Comparison of ENCODE assay signal across 8 cellular contexts in the genomic region with DNA sequence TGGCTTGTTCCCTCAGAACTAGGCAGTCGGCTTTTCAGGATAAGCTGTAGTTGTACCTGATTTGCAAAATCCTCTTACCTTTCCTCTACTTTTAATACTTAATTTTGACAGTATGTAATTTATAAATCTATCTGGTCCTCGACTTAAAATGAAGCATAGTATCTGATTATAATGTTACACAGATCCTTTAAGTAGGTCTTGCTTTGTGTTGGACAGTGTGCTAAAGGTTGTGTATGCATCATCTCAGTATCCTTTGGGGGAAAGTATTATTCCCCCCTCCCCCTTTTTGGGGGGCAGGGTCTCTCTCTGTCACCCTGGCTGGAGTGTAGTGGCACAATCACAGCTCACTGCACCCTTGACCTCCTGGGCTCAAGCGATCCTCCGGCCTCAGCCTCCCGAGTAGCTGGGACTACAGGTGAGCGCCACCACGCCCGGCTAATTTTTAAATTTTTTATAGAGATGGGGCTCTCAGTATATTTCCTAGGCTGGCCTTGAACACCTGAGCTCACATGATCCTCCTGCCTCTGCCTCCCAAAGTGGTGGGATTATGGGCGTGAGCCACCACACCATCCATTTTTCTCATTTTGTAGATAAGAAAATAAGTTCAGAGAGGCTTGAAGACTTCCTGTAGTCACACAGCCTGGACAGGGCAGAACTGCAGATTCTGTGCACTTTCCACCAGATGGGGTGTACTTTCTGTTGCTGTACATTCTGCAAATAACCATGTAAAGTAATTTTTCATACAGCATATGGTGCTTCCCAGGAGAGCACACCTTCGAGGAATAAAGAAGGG.
DNase-seq lines count a peak whose midpoint lies in the region; ATAC-seq and TF ChIP-seq lines count a peak whose summit lies in the region.

No MANE protein-coding gene starts in this region.

- no peaks in the 10 kb centered on the region for H3K9me3 ChIP-seq in HUES48 (ENCODE audit: control insufficient read depth, insufficient read depth, low read length)

- ATAC-seq in central memory CD8-positive, alpha-beta T cell (replicated peaks; ENCODE audit: extremely low read depth, poor library complexity, severe bottlenecking) = no peak
- ATAC-seq in GM18511 (IDR thresholded peaks at IDR 0.05; ENCODE audit: unreplicated experiment) = no peak

- H3K36me3 ChIP-seq in HUES48 (ENCODE audit: control insufficient read depth, insufficient read depth, low read length) = 0 out of 2 replicates have a peak, but pooled peaks cover 3% of the 10 kb centered on the region

- DNase-seq in central memory CD8-positive, alpha-beta T cell (ENCODE audit: low spot score in 2 of 2) = no peak
- DNase-seq in nephron progenitor cell = no peak
- DNase-seq in NCI-H510A treated with DMSO at 0.1 percent for 48 hours (lab: John Stamatoyannopoulos, UW) = no peak
- DNase-seq in NCI-H1694 (lab: John Stamatoyannopoulos, UW) = no peak
- DNase-seq in DMS114 treated with DMSO at 0.1 percent for 48 hours (lab: John Stamatoyannopoulos, UW; ENCODE audit: unreplicated experiment) = no peak

- H3K27ac Mint-ChIP-seq in central memory CD8-positive, alpha-beta T cell (ENCODE audit: low read depth) = peak overlapping the region; percentile 100
- H3K27ac Mint-ChIP-seq in nephron progenitor cell = no peak overlapping the region

- no peaks in the 10 kb centered on the region for H3K9me3 Mint-ChIP-seq in central memory CD8-positive, alpha-beta T cell
- H3K9me3 Mint-ChIP-seq in nephron progenitor cell = no peaks in the 10 kb centered on the region

- peaks cover 32% of the 10 kb centered on the region for H3K4me1 Mint-ChIP-seq in central memory CD8-positive, alpha-beta T cell
- H3K4me1 Mint-ChIP-seq in nephron progenitor cell = peaks cover 29% of the 10 kb centered on the region

- H3K27ac ChIP-seq in C4-2B (peak overlapping the region; percentile 16; the same call in 1 of the 2 replicates), HUES48 (ENCODE audit: low read depth, low read length) (peak overlapping the region; percentile 8)

- H3K4me3 ChIP-seq in HUES48 (ENCODE audit: low read depth, low read length) = peak overlapping the region; percentile 51

- no peaks in the 10 kb centered on the region for H3K27me3 ChIP-seq in HUES48 (ENCODE audit: control insufficient read depth, insufficient read depth, low read length)

- TF ChIP-seq CTCF in C4-2B (conservative IDR thresholded peaks at IDR 0.05) (no peak), nephron progenitor cell (IDR thresholded peaks at IDR 0.05) (no peak)

- peak overlapping the region; percentile 90 for H3K4me3 Mint-ChIP-seq in central memory CD8-positive, alpha-beta T cell
- peak overlapping the region; percentile 96 for H3K4me3 Mint-ChIP-seq in nephron progenitor cell

- peaks cover 26% of the 10 kb centered on the region for H3K36me3 Mint-ChIP-seq in central memory CD8-positive, alpha-beta T cell (ENCODE audit: insufficient read depth)
- H3K36me3 Mint-ChIP-seq in nephron progenitor cell (ENCODE audit: low read depth) = peaks cover 10% of the 10 kb centered on the region

- no peak overlapping the region for H3K9ac ChIP-seq in HUES48 (ENCODE audit: low read depth, low read length)

- H3K27me3 Mint-ChIP-seq in central memory CD8-positive, alpha-beta T cell = no peaks in the 10 kb centered on the region
- H3K27me3 Mint-ChIP-seq in nephron progenitor cell (ENCODE audit: low read depth, poor library complexity) = peaks cover 6% of the 10 kb centered on the region

- peaks cover 12% of the 10 kb centered on the region; the same call in 1 of the 2 replicates for H3K4me1 ChIP-seq in HUES48 (ENCODE audit: control insufficient read depth, insufficient read depth, low read length)
